In the genomic region with DNA sequence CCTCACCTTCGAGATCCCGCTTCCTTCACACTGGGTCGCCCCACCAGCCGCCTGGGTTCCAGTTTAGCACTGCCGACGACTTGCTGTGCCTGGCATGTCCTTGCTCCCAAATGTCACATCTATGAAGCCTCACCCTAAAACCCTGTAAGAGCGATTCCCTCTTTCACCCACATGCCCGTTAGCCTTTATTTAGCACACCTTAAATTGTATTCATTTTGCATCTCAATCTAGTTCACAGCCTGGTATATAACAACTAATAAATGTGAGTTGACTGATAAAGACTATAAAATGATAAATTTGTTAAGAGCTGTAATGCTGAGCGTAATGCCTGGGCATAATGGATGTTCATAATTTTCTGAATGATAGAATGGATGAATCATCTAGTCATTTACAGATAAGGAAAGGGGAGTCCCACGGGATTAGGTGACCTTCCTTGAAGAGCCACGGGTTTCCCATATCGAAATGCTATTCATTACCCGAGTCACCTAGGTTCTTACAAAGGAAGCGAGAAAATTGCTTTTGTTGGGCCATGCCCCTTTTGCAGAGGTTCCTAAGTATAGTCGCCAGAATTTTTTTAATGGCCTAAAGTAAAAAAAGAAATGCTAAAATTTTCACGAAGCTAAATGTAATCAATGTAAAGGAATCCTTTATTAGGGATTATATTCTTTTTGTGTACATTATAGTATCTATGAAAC, we compare ENCODE assay signal across 8 cellular contexts. TPM values are rescaled to one million over a fixed set of nuclear protein-coding genes. Genes with fewer than 3 reads are reported as not detected.
DNase-seq lines count a peak whose midpoint lies in the region; ATAC-seq and TF ChIP-seq lines count a peak whose summit lies in the region.

No MANE protein-coding gene starts in this region.

- no peaks in the 10 kb centered on the region for H3K27me3 ChIP-seq in BE2C
- H3K27me3 ChIP-seq in HUES6 (ENCODE audit: control insufficient read depth, insufficient read depth, low read length), result no peaks in the 10 kb centered on the region
- H3K27me3 ChIP-seq in liver (ENCODE audit: control insufficient read depth in 4 of 4, insufficient read depth in 4 of 4, low read length in 3 of 4), result no peaks in the 10 kb centered on the region
- no peaks in the 10 kb centered on the region for H3K27me3 ChIP-seq in upper lobe of left lung

- H3K4me1 ChIP-seq in BE2C (no peaks in the 10 kb centered on the region), HUES6 (ENCODE audit: control insufficient read depth, insufficient read depth, low read length) (peaks cover 25% of the 10 kb centered on the region), liver (ENCODE audit: control insufficient read depth in 4 of 4, insufficient read depth in 4 of 4, low read length in 3 of 4) (peaks cover 0 to 14% (median 10%) of the 10 kb centered on the region in 4 donors), upper lobe of left lung (peaks cover 0 to 22% (median 8%) of the 10 kb centered on the region in 4 donors)

- peak overlapping the region; percentile 86 for H3K4me3 Mint-ChIP-seq in activated naive CD8-positive, alpha-beta T cell treated with anti-CD3 and anti-CD28 coated beads, Interleukin-2, amount 50 U/mL, for 24 hours

- H3K9me3 ChIP-seq in BE2C (no peaks in the 10 kb centered on the region), HUES6 (ENCODE audit: control insufficient read depth, insufficient read depth, low read depth, low read length) (no peaks in the 10 kb centered on the region), liver (ENCODE audit: control insufficient read depth in 4 of 4, low read length in 3 of 4) (no peaks in the 10 kb centered on the region), upper lobe of left lung (no peaks in the 10 kb centered on the region)

- WGBS in liver, result 16% methylated on average over 16 of the region's 16 CpGs
- WGBS in upper lobe of left lung, 2 donors, result 15 to 18% methylated on average over 12 to 16 of the region's 16 CpGs

- no peak for DNase-seq in BE2C
- no peak for DNase-seq in activated naive CD8-positive, alpha-beta T cell treated with anti-CD3 and anti-CD28 coated beads, Interleukin-2, amount 50 U/mL, for 24 hours
- no peak for DNase-seq in upper lobe of left lung

- peak overlapping the region; percentile 68 for H3K4me3 ChIP-seq in BE2C (ENCODE audit: low read depth, low read length)
- H3K4me3 ChIP-seq in HUES6 (ENCODE audit: low read depth, low read length), result peak overlapping the region; percentile 84
- peak overlapping the region; percentile 65 to 97 (median 85) for H3K4me3 ChIP-seq in liver (ENCODE audit: low read depth in 1 of 3, low read length in 3 of 3)
- peak overlapping the region; percentile 65 to 88 (median 76) for H3K4me3 ChIP-seq in upper lobe of left lung

- H3K9ac ChIP-seq in HUES6 (ENCODE audit: low read length), result peak overlapping the region; percentile 86
- H3K9ac ChIP-seq in liver (ENCODE audit: low read depth in 1 of 2, low read length in 2 of 2), result peak overlapping the region; percentile 58 to 76

- peak overlapping the region; percentile 95 for H3K27ac Mint-ChIP-seq in activated naive CD8-positive, alpha-beta T cell treated with anti-CD3 and anti-CD28 coated beads, Interleukin-2, amount 50 U/mL, for 24 hours

- peaks cover 8% of the 10 kb centered on the region for H3K36me3 Mint-ChIP-seq in activated naive CD8-positive, alpha-beta T cell treated with anti-CD3 and anti-CD28 coated beads, Interleukin-2, amount 50 U/mL, for 24 hours (ENCODE audit: low read depth)

- TF ChIP-seq RAD21 in liver (IDR thresholded peaks at IDR 0.05), result no peak

- no peak for TF ChIP-seq POLR2A in upper lobe of left lung (IDR thresholded peaks at IDR 0.05)

- H3K9me3 Mint-ChIP-seq in activated naive CD8-positive, alpha-beta T cell treated with anti-CD3 and anti-CD28 coated beads, Interleukin-2, amount 50 U/mL, for 24 hours, result no peaks in the 10 kb centered on the region

- no peak for TF ChIP-seq CTCF in BE2C (IDR thresholded peaks at IDR 0.05; ENCODE audit: low read depth, low read length)
- TF ChIP-seq CTCF in liver (IDR thresholded peaks at IDR 0.05; ENCODE audit: low read depth, low read length, missing input control), result no peak
- no peak for TF ChIP-seq CTCF in upper lobe of left lung (IDR thresholded peaks at IDR 0.05)

- H3K36me3 ChIP-seq in BE2C (no peaks in the 10 kb centered on the region), HUES6 (ENCODE audit: control insufficient read depth, insufficient read depth, low read length) (peaks cover 21% of the 10 kb centered on the region), liver (ENCODE audit: control insufficient read depth in 4 of 4, insufficient read depth in 3 of 4, low read depth in 1 of 4, low read length in 3 of 4) (no peaks in the 10 kb centered on the region), upper lobe of left lung (no peaks in the 10 kb centered on the region)

- H3K4me1 Mint-ChIP-seq in activated naive CD8-positive, alpha-beta T cell treated with anti-CD3 and anti-CD28 coated beads, Interleukin-2, amount 50 U/mL, for 24 hours, result peaks cover 22% of the 10 kb centered on the region

- no peaks in the 10 kb centered on the region for H3K27me3 Mint-ChIP-seq in activated naive CD8-positive, alpha-beta T cell treated with anti-CD3 and anti-CD28 coated beads, Interleukin-2, amount 50 U/mL, for 24 hours

- TF ChIP-seq EP300 in upper lobe of left lung (IDR thresholded peaks at IDR 0.05), result no peak

- ATAC-seq in activated naive CD8-positive, alpha-beta T cell treated with anti-CD3 and anti-CD28 coated beads, Interleukin-2, amount 50 U/mL, for 24 hours, result no peak
- ATAC-seq in upper lobe of left lung (ENCODE audit: low FRiP score in 2 of 2), result no peak
- no peak for ATAC-seq in esophagus mucosa
- ATAC-seq in HG03378 (IDR thresholded peaks at IDR 0.05; ENCODE audit: unreplicated experiment), result no peak
- no peak for ATAC-seq in GM21576 (IDR thresholded peaks at IDR 0.05; ENCODE audit: unreplicated experiment)

- H3K27ac ChIP-seq in HUES6 (ENCODE audit: low read depth, low read length), result peak overlapping the region; percentile 18; the same call in 1 of the 2 replicates
- peak overlapping the region; percentile 79 to 91 for H3K27ac ChIP-seq in liver (ENCODE audit: low read depth in 1 of 2, low read length in 2 of 2)
- peak overlapping the region; percentile 90 to 95 (median 92) for H3K27ac ChIP-seq in upper lobe of left lung

TF ChIP-seq in liver, 16 proteins besides CTCF, POLR2A, EP300 and RAD21 (continues in another document):
- TF ChIP-seq ZBTB33 (IDR thresholded peaks at IDR 0.05) (no peak), GABPA (IDR thresholded peaks at IDR 0.05 in 1 of 2, conservative IDR thresholded peaks at IDR 0.05 in 1 of 2) (no peak), SP1 (IDR thresholded peaks at IDR 0.05) (no peak), YY1 (IDR thresholded peaks at IDR 0.05) (no peak), HNF4A (conservative IDR thresholded peaks at IDR 0.05) (no peak), HNF4G (IDR thresholded peaks at IDR 0.05) (no peak), FOXA1 (IDR thresholded peaks at IDR 0.05) (no peak), EGR1 (IDR thresholded peaks at IDR 0.05; ENCODE audit: low read depth in 2 of 2) (no peak), NR2F2 (IDR thresholded peaks at IDR 0.05) (no peak), REST (IDR thresholded peaks at IDR 0.05) (no peak), TAF1 (conservative IDR thresholded peaks at IDR 0.05) (no peak)
- TF ChIP-seq, protein P1, sequence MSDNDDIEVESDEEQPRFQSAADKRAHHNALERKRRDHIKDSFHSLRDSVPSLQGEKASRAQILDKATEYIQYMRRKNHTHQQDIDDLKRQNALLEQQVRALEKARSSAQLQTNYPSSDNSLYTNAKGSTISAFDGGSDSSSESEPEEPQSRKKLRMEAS (IDR thresholded peaks at IDR 0.05), result no peak

RNA-seq across cellular contexts. Expression of gene AP1S2, which starts 1.1 kb away (rescaled TPM):
- 25.1 TPM for polyA plus RNA-seq in BE2C (2012; ENCODE audit: insufficient read depth, insufficient read length, low read depth)
- 10 to 100 TPM; 13.3 to 25.7 TPM for total RNA-seq in liver
- 1 to 10 TPM; 6.1 to 8.0 TPM for polyA plus RNA-seq in liver
- 10 to 100 TPM; 12.7 to 51.7 (median 30.6) TPM for total RNA-seq in upper lobe of left lung
- 7.5 TPM for total RNA-seq in esophagus mucosa

Comparison
In these comparisons a context has a peak if more than half of its experiments do, and no peak if none do; other contexts are left out.
1. H3K27ac ChIP-seq: peak in every context shown above with its lines; median percentile 92 in upper lobe of left lung; 85 in liver; 18 in HUES6.